ENCODE assay signal across 1 cellular context in genomic region chr12:389138-390096, GRCh38.
TF ChIP-seq lines count a peak whose summit lies in the region.

Gene KDM5A, minus strand, starts transcription at chr12:389320. Its CDS starts 229 bp downstream, at chr12:389091.

TF ChIP-seq in HepG2, 621 proteins besides CTCF, POLR2A, EP300 and RAD21 (continued from another document and continues in another):
- TF ChIP-seq YEATS2 (CRISPR knock-in tag; IDR thresholded peaks at IDR 0.05; ENCODE audit: borderline replicate concordance) (peak; percentile 89), ZNF138 (CRISPR knock-in tag; IDR thresholded peaks at IDR 0.05; ENCODE audit: low read depth) (0 out of 2 replicates have a peak, but pooled peaks have one; percentile 69), ZNF367 (CRISPR knock-in tag; IDR thresholded peaks at IDR 0.05; ENCODE audit: borderline replicate concordance) (no peak), ZNF550 (CRISPR knock-in tag; IDR thresholded peaks at IDR 0.05; ENCODE audit: borderline replicate concordance) (no peak; the same call in 1 of the 2 replicates), MLX (CRISPR knock-in tag; IDR thresholded peaks at IDR 0.05) (no peak; the same call in 1 of the 2 replicates), SP5 (CRISPR knock-in tag; IDR thresholded peaks at IDR 0.05; ENCODE audit: borderline replicate concordance, low read depth) (no peak; the same call in none of the 2 replicates), IRF2 (CRISPR knock-in tag; IDR thresholded peaks at IDR 0.05) (peak; percentile 56), ELF4 (CRISPR knock-in tag; IDR thresholded peaks at IDR 0.05; ENCODE audit: borderline replicate concordance) (peak; percentile 33; the same call in 1 of the 2 replicates), BATF2 (CRISPR knock-in tag; IDR thresholded peaks at IDR 0.05) (no peak), GMEB1 (CRISPR knock-in tag; IDR thresholded peaks at IDR 0.05; ENCODE audit: borderline replicate concordance) (peak; percentile 83), NFATC3 (CRISPR knock-in tag; IDR thresholded peaks at IDR 0.05) (no peak), ZNF709 (CRISPR knock-in tag; IDR thresholded peaks at IDR 0.05) (no peak), STAG1 (CRISPR knock-in tag; IDR thresholded peaks at IDR 0.05) (no peak), HOXA5 (CRISPR knock-in tag; IDR thresholded peaks at IDR 0.05) (0 out of 2 replicates have a peak, but pooled peaks have one; percentile 25), ZBTB2 (CRISPR knock-in tag; IDR thresholded peaks at IDR 0.05; ENCODE audit: low read depth) (0 out of 2 replicates have a peak, but pooled peaks have one; percentile 46), ZFP82 (CRISPR knock-in tag; IDR thresholded peaks at IDR 0.05; ENCODE audit: borderline replicate concordance) (no peak), ZBTB14 (CRISPR knock-in tag; IDR thresholded peaks at IDR 0.05) (no peak), TEF (CRISPR knock-in tag; IDR thresholded peaks at IDR 0.05) (no peak), ZNF777 (CRISPR knock-in tag; IDR thresholded peaks at IDR 0.05) (peak; percentile 87), RFXAP (CRISPR knock-in tag; IDR thresholded peaks at IDR 0.05; ENCODE audit: borderline replicate concordance) (0 out of 2 replicates have a peak, but pooled peaks have one; percentile 15), DMTF1 (CRISPR knock-in tag; IDR thresholded peaks at IDR 0.05) (no peak), GATA4 (IDR thresholded peaks at IDR 0.05; ENCODE audit: borderline replicate concordance, low read depth) (0 out of 2 replicates have a peak, but pooled peaks have one; percentile 34), ZNF609 (CRISPR knock-in tag; IDR thresholded peaks at IDR 0.05; ENCODE audit: borderline replicate concordance) (no peak), ZNF414 (CRISPR knock-in tag; IDR thresholded peaks at IDR 0.05) (peak; percentile 64; the same call in 1 of the 2 replicates), ZBTB37 (CRISPR knock-in tag; IDR thresholded peaks at IDR 0.05) (no peak), GLMP (CRISPR knock-in tag; IDR thresholded peaks at IDR 0.05; ENCODE audit: borderline replicate concordance) (no peak), CENPBD1 (CRISPR knock-in tag; IDR thresholded peaks at IDR 0.05; ENCODE audit: borderline replicate concordance, low read depth) (no peak), CEBPZ (IDR thresholded peaks at IDR 0.05; ENCODE audit: low read length) (no peak), FOXP1 (IDR thresholded peaks at IDR 0.05) (no peak), FOXP1 (CRISPR knock-in tag; IDR thresholded peaks at IDR 0.05) (0 out of 2 replicates have a peak, but pooled peaks have one; percentile 5), HOXA7 (CRISPR knock-in tag; IDR thresholded peaks at IDR 0.05) (no peak), ZNF816 (CRISPR knock-in tag; IDR thresholded peaks at IDR 0.05; ENCODE audit: borderline replicate concordance) (no peak), PHB2 (IDR thresholded peaks at IDR 0.05; ENCODE audit: partially characterized antibody) (no peak), HOXA9 (CRISPR knock-in tag; IDR thresholded peaks at IDR 0.05; ENCODE audit: borderline replicate concordance) (no peak), ZNF124 (CRISPR knock-in tag; IDR thresholded peaks at IDR 0.05) (no peak)
